ENCODE assay signal across 9 cellular contexts in the genomic region with DNA sequence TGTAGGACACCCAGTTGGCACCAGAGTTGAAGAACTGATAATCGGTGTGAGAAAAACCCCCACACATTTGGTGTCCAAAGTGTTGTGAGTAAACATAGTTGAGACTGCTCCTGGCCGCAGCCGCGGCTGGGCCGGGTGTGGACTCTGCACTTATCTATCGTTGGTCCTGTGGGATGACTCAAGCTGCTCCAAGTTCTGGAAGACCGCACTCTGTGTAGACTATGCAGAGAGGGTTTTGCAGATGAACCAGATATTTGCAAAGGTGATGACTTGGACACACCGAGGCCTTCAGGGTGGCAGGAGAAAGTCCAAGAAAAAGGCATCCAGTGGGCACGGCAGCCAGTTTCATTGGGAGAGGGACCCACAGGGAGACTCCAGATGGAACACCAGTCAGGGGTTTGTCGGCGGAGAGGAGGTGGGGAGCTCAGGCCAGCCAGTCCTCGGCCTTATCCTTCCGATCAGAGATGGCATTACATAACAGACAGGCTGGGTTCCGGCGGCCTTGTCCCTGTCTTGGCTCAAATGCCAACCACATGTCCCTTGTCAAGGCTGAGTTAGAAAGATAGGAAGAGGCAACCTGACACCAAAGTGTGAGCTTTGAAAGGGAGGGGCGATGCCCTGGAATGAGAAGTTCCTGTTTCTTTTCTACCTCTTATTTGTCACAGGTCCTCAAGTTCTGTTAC.
DNase-seq lines count a peak whose midpoint lies in the region; ATAC-seq and TF ChIP-seq lines count a peak whose summit lies in the region.
"Had no signal": no experiment of that assay in that cellular context is flagged by ENCODE, and none has a peak within 500 bp of the region (broad histone marks: within the 10 kb centered on the region; RNA-seq: fewer than 3 reads in every experiment).

No MANE protein-coding gene starts in this region.

- DNase-seq in NCI-H2107 treated with DMSO at 0.1 percent for 48 hours (lab: John Stamatoyannopoulos, UW; ENCODE audit: unreplicated experiment) (peak; percentile 23), epithelial cell of esophagus (ENCODE audit: low read depth) (peak; percentile 53), SW480 (ENCODE audit: low spot score) (no peak), NCI-H1436 treated with DMSO at 0.1 percent for 48 hours (lab: John Stamatoyannopoulos, UW) (no peak), Ammon's horn (ENCODE audit: low spot score) (no peak)
- DNase-seq: activated CD4-positive, CD25-positive, alpha-beta regulatory T cell treated with anti-CD3 and anti-CD28 coated beads, Interleukin-2, amount 50 U/mL, for 72 hours had no signal

- peaks cover 15% of the 10 kb centered on the region for H3K4me1 Mint-ChIP-seq in nephron

- peak overlapping the region; percentile 53 to 74 (median 61) for H3K4me2 ChIP-seq in BLaER1 treated with 17β-estradiol and CSF1 and Interleukin-3, amounts not matched to agents 10 nM and 100 nM

- TF ChIP-seq CTCF in epithelial cell of esophagus (IDR thresholded peaks at IDR 0.05; ENCODE audit: insufficient read depth, low read depth, low read length, missing control alignments) (no peak), nephron (IDR thresholded peaks at IDR 0.05; ENCODE audit: unreplicated experiment in 3 of 3) (no peak)

- no peak overlapping the region for H3K4me3 ChIP-seq in BLaER1 treated with 17β-estradiol and CSF1 and Interleukin-3, amounts not matched to agents 10 nM and 100 nM
- H3K4me3 ChIP-seq in epithelial cell of esophagus (ENCODE audit: low read length) = no peak overlapping the region

- peaks cover 3% of the 10 kb centered on the region for H3K27me3 Mint-ChIP-seq in nephron (ENCODE audit: low read depth)

- peak overlapping the region in 2 of 3 experiments; percentile 29 to 43 for H3K27ac Mint-ChIP-seq in nephron

- H3K36me3 Mint-ChIP-seq in nephron (ENCODE audit: low read depth) = no peaks in the 10 kb centered on the region

- peaks cover 54 to 64% (median 58%) of the 10 kb centered on the region in 10 experiments for H3K4me1 ChIP-seq in BLaER1 treated with 17β-estradiol and CSF1 and Interleukin-3, amounts not matched to agents 10 nM and 100 nM

- H4K20me1 ChIP-seq in BLaER1 treated with 17β-estradiol and CSF1 and Interleukin-3, amounts not matched to agents 10 nM and 100 nM = 0 out of 22 replicates have a peak, but pooled peaks cover 0 to 5% (median 0%) of the 10 kb centered on the region in 11 experiments

- H3K9me3 ChIP-seq in BLaER1 treated with 17β-estradiol and CSF1 and Interleukin-3, amounts not matched to agents 10 nM and 100 nM (replicated peaks in 1 of 11) = peaks cover 0 to 8% (median 0%) of the 10 kb centered on the region in 11 experiments; a peak in 1 of 22 replicates

- no peaks in the 10 kb centered on the region for H3K27me3 ChIP-seq in BLaER1 treated with 17β-estradiol and CSF1 and Interleukin-3, amounts not matched to agents 10 nM and 100 nM

- no peak for ATAC-seq in HG03439 (IDR thresholded peaks at IDR 0.05; ENCODE audit: unreplicated experiment)

- H3K9me3 Mint-ChIP-seq in nephron = no peaks in the 10 kb centered on the region

- no peak overlapping the region for H3K4me3 Mint-ChIP-seq in nephron

- H3K9ac ChIP-seq in BLaER1 treated with 17β-estradiol and CSF1 and Interleukin-3, amounts not matched to agents 10 nM and 100 nM = peak overlapping the region in 1 of 11 experiments; percentile 22; a peak in 1 of 22 replicates

- H3K36me3 ChIP-seq in BLaER1 treated with 17β-estradiol and CSF1 and Interleukin-3, amounts not matched to agents 10 nM and 100 nM = peaks cover 0 to 10% (median 0%) of the 10 kb centered on the region in 11 experiments; a peak in 4 of 22 replicates

- H3K27ac ChIP-seq in BLaER1 treated with 17β-estradiol and CSF1 and Interleukin-3, amounts not matched to agents 10 nM and 100 nM = no peak overlapping the region

Comparison
In these comparisons a context has a peak if more than half of its experiments do, and no peak if none do; other contexts are left out.
1. DNase-seq: peak in NCI-H2107 treated with DMSO at 0.1 percent for 48 hours (single experiment) and epithelial cell of esophagus (single experiment); none in SW480 (single experiment), NCI-H1436 treated with DMSO at 0.1 percent for 48 hours (single experiment) and Ammon's horn (single experiment).